17 cellular contexts compared by ENCODE assay signal in genomic region chr18:7980136-7980535, GRCh38.
DNase-seq lines count a peak whose midpoint lies in the region; ATAC-seq, FAIRE-seq and TF ChIP-seq lines count a peak whose summit lies in the region.
"Had no signal": no experiment of that assay in that cellular context is flagged by ENCODE, and none has a peak within 500 bp of the region (broad histone marks: within the 10 kb centered on the region; RNA-seq: fewer than 3 reads in every experiment).

No MANE protein-coding gene starts in this region.

- in situ Hi-C loops in K562 (cut with MboI): no loop called here

- H3K27me3 ChIP-seq in K562 (ENCODE audit: control insufficient read depth in 2 of 2, insufficient read depth in 2 of 2, low read length in 2 of 2) (0 out of 5 replicates have a peak, but pooled peaks cover 0 to 4% of the 10 kb centered on the region in 2 experiments), right lobe of liver (no peaks in the 10 kb centered on the region)
- H3K27me3 ChIP-seq: dorsolateral prefrontal cortex had no signal

- H3K79me2 ChIP-seq in K562 (ENCODE audit: control insufficient read depth, insufficient read depth, low read length): no peaks in the 10 kb centered on the region

- no peak for TF ChIP-seq POLR2A in K562 (conservative IDR thresholded peaks at IDR 0.05)
- TF ChIP-seq POLR2A in right lobe of liver (IDR thresholded peaks at IDR 0.05): no peak

- H3K9me1 ChIP-seq in K562 (ENCODE audit: control insufficient read depth, insufficient read depth, low read length): no peaks in the 10 kb centered on the region

- H4K20me1 ChIP-seq in K562 (replicated peaks; ENCODE audit: control insufficient read depth, insufficient read depth, low read length): no peaks in the 10 kb centered on the region

- BruUV-seq in K562 (replicated peaks; lab: Mats Ljungman, UMichigan): no TSS peak

- CTCF ChIA-PET in K562 (lab: Yijun Ruan, JAX; ENCODE audit: low intra/inter-chr PET ratio): no interaction called here

- WGBS in K562 (ENCODE audit: insufficient coverage, low coverage, missing lambda C conversion rate): 2% methylated on average over 3 of the region's 3 CpGs
- WGBS in right lobe of liver (ENCODE audit: insufficient coverage, low coverage, low lambda C conversion rate, missing lambda C conversion rate): 79% methylated on average over 3 of the region's 3 CpGs

- H3K4me2 ChIP-seq in K562 (ENCODE audit: insufficient read depth, low read length): no peak overlapping the region

- TF ChIP-seq RAD21 in K562 (CRISPR knock-in tag; conservative IDR thresholded peaks at IDR 0.05 in 1 of 2, IDR thresholded peaks at IDR 0.05 in 1 of 2): no peak

- no peak overlapping the region for H3K9ac ChIP-seq in K562 (ENCODE audit: insufficient read depth in 1 of 2, low read depth in 2 of 2, low read length in 2 of 2)

- no peak overlapping the region for H2AFZ ChIP-seq in K562 (ENCODE audit: low read depth, low read length)

- TF ChIP-seq CTCF in K562 (IDR thresholded peaks at IDR 0.05 in 2 of 3, conservative IDR thresholded peaks at IDR 0.05 in 1 of 3; ENCODE audit: insufficient read depth in 2 of 3, low read depth in 1 of 3, low read length in 3 of 3): peak; percentile 19 to 40 (median 34); a peak in 3 of 6 replicates
- TF ChIP-seq CTCF in right lobe of liver (IDR thresholded peaks at IDR 0.05): peak; percentile 8 to 42 (median 26)

- H3K4me1 ChIP-seq in K562 (replicated peaks in 1 of 2; ENCODE audit: control insufficient read depth in 2 of 2, insufficient read depth in 2 of 2, low read length in 2 of 2): no peaks in the 10 kb centered on the region; a peak in 1 of 5 replicates
- H3K4me1 ChIP-seq in right lobe of liver: no peaks in the 10 kb centered on the region

- ATAC-seq in K562: peak; percentile 67
- ATAC-seq in right lobe of liver: peak in 3 of 4 donors; percentile 32 to 47 (median 40)
- ATAC-seq in HG02884 (IDR thresholded peaks at IDR 0.05; ENCODE audit: unreplicated experiment): no peak
- ATAC-seq in GM18907 (IDR thresholded peaks at IDR 0.05; ENCODE audit: unreplicated experiment): no peak
- ATAC-seq in HG02588 (IDR thresholded peaks at IDR 0.05; ENCODE audit: unreplicated experiment): no peak
- ATAC-seq: CD8-positive, alpha-beta T cell had no signal

- no peak overlapping the region for H3K4me3 ChIP-seq in Jurkat, Clone E6-1 (ENCODE audit: low read length)
- H3K4me3 ChIP-seq in K562: no peak overlapping the region
- no peak overlapping the region for H3K4me3 ChIP-seq in right lobe of liver
- H3K4me3 ChIP-seq: dorsolateral prefrontal cortex had no signal

- POLR2A ChIA-PET in K562 (lab: Yijun Ruan, JAX): no interaction called here

- H3K36me3 ChIP-seq in K562 (ENCODE audit: control insufficient read depth, insufficient read depth, low read length): no peaks in the 10 kb centered on the region
- no peaks in the 10 kb centered on the region for H3K36me3 ChIP-seq in right lobe of liver

- intact Hi-C loops in K562 (cut with micrococcal nuclease) (no loop called here), right lobe of liver (cut with DNase I) (no loop called here)

- TF ChIP-seq EP300 in K562 (IDR thresholded peaks at IDR 0.05; ENCODE audit: low read length): no peak

- no peaks in the 10 kb centered on the region for H3K9me3 ChIP-seq in K562 (replicated peaks; ENCODE audit: control insufficient read depth, insufficient read depth, low read depth, low read length)
- no peaks in the 10 kb centered on the region for H3K9me3 ChIP-seq in right lobe of liver

- no peak for FAIRE-seq in K562 (lab: Jason Lieb, UNC)
- FAIRE-seq: frontal cortex had no signal

- DNase-seq in Daoy (ENCODE audit: low read depth) (peak; percentile 14), K562 (ENCODE audit: extremely low read depth in 1 of 4, low spot score in 3 of 4) (peak in 2 of 4 experiments; percentile 19 to 29), right lobe of liver (no peak), NCI-H1436 (lab: John Stamatoyannopoulos, UW) (no peak)
- DNase-seq in Jurkat, Clone E6-1 (ENCODE audit: low read depth, low spot score): peak; percentile 24
- DNase-seq: activated CD4-positive, CD25-positive, alpha-beta regulatory T cell; activated T-cell treated with anti-CD3 and anti-CD28 coated beads, Interleukin-2, amount 50 U/mL, for 24 hours; CD8-positive, alpha-beta T cell; dorsolateral prefrontal cortex; MV-4-11; naive B cell; NCI-H524 treated with DMSO at 0.1 percent for 48 hours; SIG-M5 had no signal

- H3K27ac ChIP-seq in K562 (ENCODE audit: extremely low read depth, low read depth, low read length) (no peak overlapping the region), right lobe of liver (no peak overlapping the region)
- H3K27ac ChIP-seq: dorsolateral prefrontal cortex had no signal

TF ChIP-seq in K562, 482 proteins besides CTCF, POLR2A, EP300 and RAD21:
- TF ChIP-seq ZNF12 (CRISPR knock-in tag; IDR thresholded peaks at IDR 0.05) (no peak), ZNF384 (IDR thresholded peaks at IDR 0.05; ENCODE audit: low read depth, low read length) (0 out of 2 replicates have a peak, but pooled peaks have one; percentile 16)

Comparison
In these comparisons a context has a peak if more than half of its experiments do, and no peak if none do; other contexts are left out.
1. DNase-seq: peak in Daoy (single experiment) and Jurkat, Clone E6-1 (single experiment); none in right lobe of liver (0 of 3) and NCI-H1436 (single experiment).
2. ATAC-seq: peak in K562 (single experiment) and right lobe of liver (3 of 4); none in HG02884 (single experiment), GM18907 (single experiment) and HG02588 (single experiment).